ENCODE assay signal across 8 cellular contexts in the genomic region with DNA sequence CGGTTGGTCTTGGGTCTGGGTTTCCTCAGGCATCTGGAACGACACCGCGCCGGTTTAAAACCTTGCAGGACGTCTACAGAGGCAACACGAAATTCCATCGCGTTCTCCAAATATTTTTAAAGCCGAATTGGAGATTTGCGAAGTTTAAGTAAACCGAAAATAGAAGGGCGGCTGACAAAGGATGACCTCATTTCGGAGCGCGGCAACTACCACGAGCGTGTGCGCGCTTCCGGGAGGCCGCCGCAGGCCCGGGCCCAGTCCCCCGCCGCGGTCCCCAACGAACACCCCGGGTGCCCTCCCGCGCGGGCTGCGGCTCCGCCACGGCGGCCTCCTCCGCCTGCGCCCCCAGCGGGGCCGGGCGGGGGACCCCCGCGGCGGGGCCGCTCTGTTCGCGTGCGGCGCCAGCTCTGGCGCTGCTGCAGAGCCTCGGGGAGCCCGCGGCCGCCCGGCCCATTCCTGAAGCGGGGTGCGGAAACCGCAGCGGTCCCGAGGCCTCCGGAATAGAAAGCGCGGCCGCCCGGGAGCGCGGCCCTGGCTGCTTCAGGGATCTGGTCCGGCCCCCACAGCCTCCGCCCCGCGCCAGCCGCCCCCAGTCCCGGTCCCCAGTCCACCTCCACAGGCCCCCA. TPM values are rescaled to one million over a fixed set of nuclear protein-coding genes. Genes with fewer than 3 reads are reported as not detected.
DNase-seq lines count a peak whose midpoint lies in the region; ATAC-seq, FAIRE-seq and TF ChIP-seq lines count a peak whose summit lies in the region.

No MANE protein-coding gene starts in this region.

- DNase-seq in T-helper 2 cell treated with Interferon-gamma antibody and Interleukin-4, amounts not matched to agents 5 μg/mL and 100 μg/mL, for 36 hours (ENCODE audit: low spot score): no peak
- DNase-seq in bronchial epithelial cell (ENCODE audit: low read depth) (peak; percentile 38), kidney epithelial cell (ENCODE audit: low read depth) (no peak), SK-N-DZ (ENCODE audit: low spot score) (no peak)
- peak; percentile 59 for DNase-seq in stimulated activated CD4-positive, alpha-beta T cell treated with anti-CD3 and anti-CD28 coated beads, Interleukin-1b, Interleukin-23, amount 100 ng/mL, for 48 hours

- no peaks in the 10 kb centered on the region for H3K9me3 ChIP-seq in BLaER1

- H3K9me3 Mint-ChIP-seq in T-helper 2 cell treated with Interferon-gamma antibody and Interleukin-4, amounts not matched to agents 5 μg/mL and 100 μg/mL, for 36 hours: no peaks in the 10 kb centered on the region

- peaks cover 48% of the 10 kb centered on the region for H3K36me3 Mint-ChIP-seq in T-helper 2 cell treated with Interferon-gamma antibody and Interleukin-4, amounts not matched to agents 5 μg/mL and 100 μg/mL, for 36 hours (ENCODE audit: low read depth)

- no peak for FAIRE-seq in bronchial epithelial cell (lab: Jason Lieb, UNC)

- H3K4me2 ChIP-seq in BLaER1: peak overlapping the region; percentile 89

- H3K27me3 Mint-ChIP-seq in T-helper 2 cell treated with Interferon-gamma antibody and Interleukin-4, amounts not matched to agents 5 μg/mL and 100 μg/mL, for 36 hours (ENCODE audit: low read depth): no peaks in the 10 kb centered on the region

- peaks cover 57% of the 10 kb centered on the region for H3K4me1 Mint-ChIP-seq in T-helper 2 cell treated with Interferon-gamma antibody and Interleukin-4, amounts not matched to agents 5 μg/mL and 100 μg/mL, for 36 hours (ENCODE audit: low read depth)

- peak overlapping the region; percentile 97 for H3K27ac Mint-ChIP-seq in T-helper 2 cell treated with Interferon-gamma antibody and Interleukin-4, amounts not matched to agents 5 μg/mL and 100 μg/mL, for 36 hours

- H3K36me3 ChIP-seq in BLaER1 (peaks cover 47% of the 10 kb centered on the region), bronchial epithelial cell (ENCODE audit: control insufficient read depth, insufficient read depth, low read length) (peaks cover 19% of the 10 kb centered on the region), kidney epithelial cell (ENCODE audit: control insufficient read depth, insufficient read depth, low read length) (peaks cover 3% of the 10 kb centered on the region)

- H3K27me3 ChIP-seq in BLaER1: no peaks in the 10 kb centered on the region
- no peaks in the 10 kb centered on the region for H3K27me3 ChIP-seq in bronchial epithelial cell (ENCODE audit: control insufficient read depth, insufficient read depth, low read length)
- H3K27me3 ChIP-seq in kidney epithelial cell (ENCODE audit: control insufficient read depth, insufficient read depth, low read length): no peaks in the 10 kb centered on the region

- peaks cover 52% of the 10 kb centered on the region for H4K20me1 ChIP-seq in BLaER1

- H3K4me3 ChIP-seq in BLaER1 (peak overlapping the region; percentile 91), bronchial epithelial cell (ENCODE audit: low read depth, low read length) (peak overlapping the region; percentile 77), kidney epithelial cell (ENCODE audit: low read depth, low read length) (peak overlapping the region; percentile 84)

- H3K4me1 ChIP-seq in BLaER1: peaks cover 73% of the 10 kb centered on the region

- H3K9ac ChIP-seq in BLaER1: peak overlapping the region; percentile 99

- peak overlapping the region; percentile 88 for H3K4me3 Mint-ChIP-seq in T-helper 2 cell treated with Interferon-gamma antibody and Interleukin-4, amounts not matched to agents 5 μg/mL and 100 μg/mL, for 36 hours

- H3K27ac ChIP-seq in BLaER1: peak overlapping the region; percentile 99

- peak; percentile 10 for ATAC-seq in GM19372 (IDR thresholded peaks at IDR 0.05; ENCODE audit: low read depth, unreplicated experiment)
- ATAC-seq in HG03565 (IDR thresholded peaks at IDR 0.05; ENCODE audit: unreplicated experiment): peak; percentile 15

- no peak for TF ChIP-seq CTCF in bronchial epithelial cell (IDR thresholded peaks at IDR 0.05; ENCODE audit: insufficient read depth, low read length, severe bottlenecking)
- TF ChIP-seq CTCF in kidney epithelial cell (IDR thresholded peaks at IDR 0.05; ENCODE audit: insufficient read depth, low read length, poor library complexity, severe bottlenecking): no peak

RNA-seq across cellular contexts. Expression of a gene that starts 0.4 kb away (rescaled TPM):
- total RNA-seq in bronchial epithelial cell (140 and 280 TPM in 2 replicates), kidney epithelial cell (648 and 691 TPM in 2 replicates)
- 134 and 201 TPM in 2 replicates for polyA plus RNA-seq in SK-N-DZ (2014; cell fraction: cytosol; rRNA removed)
- polyA plus RNA-seq in SK-N-DZ (2014; cell fraction: nucleus; rRNA removed): 122 and 173 TPM in 2 replicates

RNA-seq across cellular contexts. Expression of a gene that starts 53.2 kb away (rescaled TPM):
- 18.9 and 20.0 TPM in 2 replicates for total RNA-seq in bronchial epithelial cell
- 14.0 and 16.2 TPM in 2 replicates for total RNA-seq in kidney epithelial cell
- polyA plus RNA-seq in SK-N-DZ (2014; cell fraction: cytosol; rRNA removed): 7.9 and 10.4 TPM in 2 replicates
- 5.5 and 11.2 TPM in 2 replicates for polyA plus RNA-seq in SK-N-DZ (2014; cell fraction: nucleus; rRNA removed)

Comparison
In these comparisons a context has a peak if more than half of its experiments do, and no peak if none do; other contexts are left out.
1. DNase-seq: peak in bronchial epithelial cell (single experiment) and stimulated activated CD4-positive, alpha-beta T cell treated with anti-CD3 and anti-CD28 coated beads, Interleukin-1b, Interleukin-23, amount 100 ng/mL, for 48 hours (single experiment); none in T-helper 2 cell treated with Interferon-gamma antibody and Interleukin-4, amounts not matched to agents 5 μg/mL and 100 μg/mL, for 36 hours (single experiment), kidney epithelial cell (single experiment) and SK-N-DZ (single experiment).
2. Peak in every context shown above with its lines, with median percentiles within 50 percentile points of each other: H3K4me3 ChIP-seq.